1 cellular context compared by ENCODE assay signal in the genomic region with DNA sequence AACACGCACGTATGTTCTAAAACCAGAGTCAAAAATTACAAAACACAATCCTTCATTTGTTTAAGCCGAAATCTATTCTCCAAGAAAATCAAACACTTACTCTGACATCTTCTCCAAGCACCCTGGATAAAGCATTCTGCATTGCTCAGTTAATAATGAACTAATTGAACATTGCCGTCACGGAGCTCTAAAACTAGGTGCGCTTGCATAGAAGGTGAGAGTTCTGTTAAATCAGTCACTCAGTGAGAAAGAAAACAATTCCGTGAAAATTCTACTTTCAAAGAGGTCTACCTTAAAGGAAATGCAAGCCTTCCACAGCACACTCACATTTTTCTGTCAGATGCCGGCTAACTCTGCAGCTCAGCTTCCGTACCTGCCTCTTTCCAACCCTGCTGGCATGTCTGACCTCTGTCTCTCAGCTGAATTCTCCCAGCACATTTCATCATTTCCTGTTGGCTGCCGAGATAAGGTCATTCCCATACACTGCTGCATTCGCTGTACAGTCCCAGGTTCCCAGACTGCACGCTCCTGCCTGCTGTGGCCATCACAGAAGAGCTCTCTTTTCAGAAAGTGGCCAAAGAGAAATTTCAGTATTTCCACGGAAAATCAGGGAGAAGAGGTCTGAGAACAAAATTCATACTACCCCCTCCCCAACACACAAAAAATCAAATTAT.
TF ChIP-seq lines count a peak whose summit lies in the region.

No MANE protein-coding gene starts in this region.

TF ChIP-seq in HepG2, 621 proteins besides CTCF, POLR2A, EP300 and RAD21 (continued from another document and continues in another):
- TF ChIP-seq, protein P1, sequence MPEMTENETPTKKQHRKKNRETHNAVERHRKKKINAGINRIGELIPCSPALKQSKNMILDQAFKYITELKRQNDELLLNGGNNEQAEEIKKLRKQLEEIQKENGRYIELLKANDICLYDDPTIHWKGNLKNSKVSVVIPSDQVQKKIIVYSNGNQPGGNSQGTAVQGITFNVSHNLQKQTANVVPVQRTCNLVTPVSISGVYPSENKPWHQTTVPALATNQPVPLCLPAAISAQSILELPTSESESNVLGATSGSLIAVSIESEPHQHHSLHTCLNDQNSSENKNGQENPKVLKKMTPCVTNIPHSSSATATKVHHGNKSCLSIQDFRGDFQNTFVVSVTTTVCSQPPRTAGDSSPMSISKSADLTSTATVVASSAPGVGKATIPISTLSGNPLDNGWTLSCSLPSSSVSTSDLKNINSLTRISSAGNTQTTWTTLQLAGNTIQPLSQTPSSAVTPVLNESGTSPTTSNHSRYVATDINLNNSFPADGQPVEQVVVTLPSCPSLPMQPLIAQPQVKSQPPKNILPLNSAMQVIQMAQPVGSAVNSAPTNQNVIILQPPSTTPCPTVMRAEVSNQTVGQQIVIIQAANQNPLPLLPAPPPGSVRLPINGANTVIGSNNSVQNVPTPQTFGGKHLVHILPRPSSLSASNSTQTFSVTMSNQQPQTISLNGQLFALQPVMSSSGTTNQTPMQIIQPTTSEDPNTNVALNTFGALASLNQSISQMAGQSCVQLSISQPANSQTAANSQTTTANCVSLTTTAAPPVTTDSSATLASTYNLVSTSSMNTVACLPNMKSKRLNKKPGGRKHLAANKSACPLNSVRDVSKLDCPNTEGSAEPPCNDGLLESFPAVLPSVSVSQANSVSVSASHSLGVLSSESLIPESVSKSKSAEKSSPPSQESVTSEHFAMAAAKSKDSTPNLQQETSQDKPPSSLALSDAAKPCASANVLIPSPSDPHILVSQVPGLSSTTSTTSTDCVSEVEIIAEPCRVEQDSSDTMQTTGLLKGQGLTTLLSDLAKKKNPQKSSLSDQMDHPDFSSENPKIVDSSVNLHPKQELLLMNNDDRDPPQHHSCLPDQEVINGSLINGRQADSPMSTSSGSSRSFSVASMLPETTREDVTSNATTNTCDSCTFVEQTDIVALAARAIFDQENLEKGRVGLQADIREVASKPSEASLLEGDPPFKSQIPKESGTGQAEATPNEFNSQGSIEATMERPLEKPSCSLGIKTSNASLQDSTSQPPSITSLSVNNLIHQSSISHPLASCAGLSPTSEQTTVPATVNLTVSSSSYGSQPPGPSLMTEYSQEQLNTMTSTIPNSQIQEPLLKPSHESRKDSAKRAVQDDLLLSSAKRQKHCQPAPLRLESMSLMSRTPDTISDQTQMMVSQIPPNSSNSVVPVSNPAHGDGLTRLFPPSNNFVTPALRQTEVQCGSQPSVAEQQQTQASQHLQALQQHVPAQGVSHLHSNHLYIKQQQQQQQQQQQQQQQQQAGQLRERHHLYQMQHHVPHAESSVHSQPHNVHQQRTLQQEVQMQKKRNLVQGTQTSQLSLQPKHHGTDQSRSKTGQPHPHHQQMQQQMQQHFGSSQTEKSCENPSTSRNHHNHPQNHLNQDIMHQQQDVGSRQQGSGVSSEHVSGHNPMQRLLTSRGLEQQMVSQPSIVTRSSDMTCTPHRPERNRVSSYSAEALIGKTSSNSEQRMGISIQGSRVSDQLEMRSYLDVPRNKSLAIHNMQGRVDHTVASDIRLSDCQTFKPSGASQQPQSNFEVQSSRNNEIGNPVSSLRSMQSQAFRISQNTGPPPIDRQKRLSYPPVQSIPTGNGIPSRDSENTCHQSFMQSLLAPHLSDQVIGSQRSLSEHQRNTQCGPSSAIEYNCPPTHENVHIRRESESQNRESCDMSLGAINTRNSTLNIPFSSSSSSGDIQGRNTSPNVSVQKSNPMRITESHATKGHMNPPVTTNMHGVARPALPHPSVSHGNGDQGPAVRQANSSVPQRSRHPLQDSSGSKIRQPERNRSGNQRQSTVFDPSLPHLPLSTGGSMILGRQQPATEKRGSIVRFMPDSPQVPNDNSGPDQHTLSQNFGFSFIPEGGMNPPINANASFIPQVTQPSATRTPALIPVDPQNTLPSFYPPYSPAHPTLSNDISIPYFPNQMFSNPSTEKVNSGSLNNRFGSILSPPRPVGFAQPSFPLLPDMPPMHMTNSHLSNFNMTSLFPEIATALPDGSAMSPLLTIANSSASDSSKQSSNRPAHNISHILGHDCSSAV (CRISPR knock-in tag; IDR thresholded peaks at IDR 0.05; ENCODE audit: borderline replicate concordance): no peak
- TF ChIP-seq ZNF432 (CRISPR knock-in tag; IDR thresholded peaks at IDR 0.05; ENCODE audit: borderline replicate concordance) (no peak), ARNT2 (CRISPR knock-in tag; IDR thresholded peaks at IDR 0.05; ENCODE audit: low read depth) (peak; percentile 49; the same call in 1 of the 2 replicates), MAZ (IDR thresholded peaks at IDR 0.05; ENCODE audit: borderline replicate concordance, low read depth, low read length) (no peak), MAZ (CRISPR knock-in tag; IDR thresholded peaks at IDR 0.05; ENCODE audit: low read depth) (0 out of 2 replicates have a peak, but pooled peaks have one; percentile 20), TGIF2 (CRISPR knock-in tag; IDR thresholded peaks at IDR 0.05) (peak; percentile 78; the same call in 1 of the 2 replicates), RBM22 (optimal IDR thresholded peaks at IDR 0.05; ENCODE audit: low read length) (no peak), CEBPB (IDR thresholded peaks at IDR 0.05; ENCODE audit: borderline replicate concordance, low read depth, low read length) (peak; percentile 85), TBP (CRISPR knock-in tag; IDR thresholded peaks at IDR 0.05) (no peak), THAP11 (CRISPR knock-in tag; IDR thresholded peaks at IDR 0.05) (peak; percentile 83), ZKSCAN1 (IDR thresholded peaks at IDR 0.05; ENCODE audit: low read length) (no peak), KLF16 (CRISPR knock-in tag; IDR thresholded peaks at IDR 0.05) (peak in 1 of 2 experiments; percentile 78; a peak in 1 of 4 replicates), ZBTB21 (CRISPR knock-in tag; IDR thresholded peaks at IDR 0.05) (peak; percentile 85), ZNF570 (CRISPR knock-in tag; IDR thresholded peaks at IDR 0.05; ENCODE audit: borderline replicate concordance) (no peak)
- TF ChIP-seq, protein P2, sequence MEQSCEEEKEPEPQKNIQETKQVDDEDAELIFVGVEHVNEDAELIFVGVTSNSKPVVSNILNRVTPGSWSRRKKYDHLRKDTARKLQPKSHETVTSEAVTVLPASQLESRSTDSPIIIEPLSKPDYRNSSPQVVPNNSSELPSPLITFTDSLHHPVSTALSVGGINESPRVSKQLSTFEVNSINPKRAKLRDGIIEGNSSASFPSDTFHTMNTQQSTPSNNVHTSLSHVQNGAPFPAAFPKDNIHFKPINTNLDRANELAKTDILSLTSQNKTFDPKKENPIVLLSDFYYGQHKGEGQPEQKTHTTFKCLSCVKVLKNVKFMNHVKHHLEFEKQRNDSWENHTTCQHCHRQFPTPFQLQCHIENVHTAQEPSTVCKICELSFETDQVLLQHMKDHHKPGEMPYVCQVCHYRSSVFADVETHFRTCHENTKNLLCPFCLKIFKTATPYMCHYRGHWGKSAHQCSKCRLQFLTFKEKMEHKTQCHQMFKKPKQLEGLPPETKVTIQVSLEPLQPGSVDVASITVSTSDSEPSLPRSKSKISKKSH (CRISPR knock-in tag; IDR thresholded peaks at IDR 0.05; ENCODE audit: borderline replicate concordance): no peak
- TF ChIP-seq, protein P3, sequence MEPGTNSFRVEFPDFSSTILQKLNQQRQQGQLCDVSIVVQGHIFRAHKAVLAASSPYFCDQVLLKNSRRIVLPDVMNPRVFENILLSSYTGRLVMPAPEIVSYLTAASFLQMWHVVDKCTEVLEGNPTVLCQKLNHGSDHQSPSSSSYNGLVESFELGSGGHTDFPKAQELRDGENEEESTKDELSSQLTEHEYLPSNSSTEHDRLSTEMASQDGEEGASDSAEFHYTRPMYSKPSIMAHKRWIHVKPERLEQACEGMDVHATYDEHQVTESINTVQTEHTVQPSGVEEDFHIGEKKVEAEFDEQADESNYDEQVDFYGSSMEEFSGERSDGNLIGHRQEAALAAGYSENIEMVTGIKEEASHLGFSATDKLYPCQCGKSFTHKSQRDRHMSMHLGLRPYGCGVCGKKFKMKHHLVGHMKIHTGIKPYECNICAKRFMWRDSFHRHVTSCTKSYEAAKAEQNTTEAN (CRISPR knock-in tag; conservative IDR thresholded peaks at IDR 0.05): peak; percentile 69; the same call in 1 of the 2 replicates
- TF ChIP-seq, protein P4, sequence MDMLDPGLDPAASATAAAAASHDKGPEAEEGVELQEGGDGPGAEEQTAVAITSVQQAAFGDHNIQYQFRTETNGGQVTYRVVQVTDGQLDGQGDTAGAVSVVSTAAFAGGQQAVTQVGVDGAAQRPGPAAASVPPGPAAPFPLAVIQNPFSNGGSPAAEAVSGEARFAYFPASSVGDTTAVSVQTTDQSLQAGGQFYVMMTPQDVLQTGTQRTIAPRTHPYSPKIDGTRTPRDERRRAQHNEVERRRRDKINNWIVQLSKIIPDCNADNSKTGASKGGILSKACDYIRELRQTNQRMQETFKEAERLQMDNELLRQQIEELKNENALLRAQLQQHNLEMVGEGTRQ (IDR thresholded peaks at IDR 0.05; ENCODE audit: low read depth, low read length): no peak
- TF ChIP-seq, protein P4 (CRISPR knock-in tag; IDR thresholded peaks at IDR 0.05; ENCODE audit: borderline replicate concordance): no peak
- TF ChIP-seq, protein P5, sequence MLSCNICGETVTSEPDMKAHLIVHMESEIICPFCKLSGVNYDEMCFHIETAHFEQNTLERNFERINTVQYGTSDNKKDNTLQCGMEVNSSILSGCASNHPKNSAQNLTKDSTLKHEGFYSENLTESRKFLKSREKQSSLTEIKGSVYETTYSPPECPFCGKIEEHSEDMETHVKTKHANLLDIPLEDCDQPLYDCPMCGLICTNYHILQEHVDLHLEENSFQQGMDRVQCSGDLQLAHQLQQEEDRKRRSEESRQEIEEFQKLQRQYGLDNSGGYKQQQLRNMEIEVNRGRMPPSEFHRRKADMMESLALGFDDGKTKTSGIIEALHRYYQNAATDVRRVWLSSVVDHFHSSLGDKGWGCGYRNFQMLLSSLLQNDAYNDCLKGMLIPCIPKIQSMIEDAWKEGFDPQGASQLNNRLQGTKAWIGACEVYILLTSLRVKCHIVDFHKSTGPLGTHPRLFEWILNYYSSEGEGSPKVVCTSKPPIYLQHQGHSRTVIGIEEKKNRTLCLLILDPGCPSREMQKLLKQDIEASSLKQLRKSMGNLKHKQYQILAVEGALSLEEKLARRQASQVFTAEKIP (CRISPR knock-in tag; IDR thresholded peaks at IDR 0.05; ENCODE audit: borderline replicate concordance): no peak
- TF ChIP-seq, protein P6, sequence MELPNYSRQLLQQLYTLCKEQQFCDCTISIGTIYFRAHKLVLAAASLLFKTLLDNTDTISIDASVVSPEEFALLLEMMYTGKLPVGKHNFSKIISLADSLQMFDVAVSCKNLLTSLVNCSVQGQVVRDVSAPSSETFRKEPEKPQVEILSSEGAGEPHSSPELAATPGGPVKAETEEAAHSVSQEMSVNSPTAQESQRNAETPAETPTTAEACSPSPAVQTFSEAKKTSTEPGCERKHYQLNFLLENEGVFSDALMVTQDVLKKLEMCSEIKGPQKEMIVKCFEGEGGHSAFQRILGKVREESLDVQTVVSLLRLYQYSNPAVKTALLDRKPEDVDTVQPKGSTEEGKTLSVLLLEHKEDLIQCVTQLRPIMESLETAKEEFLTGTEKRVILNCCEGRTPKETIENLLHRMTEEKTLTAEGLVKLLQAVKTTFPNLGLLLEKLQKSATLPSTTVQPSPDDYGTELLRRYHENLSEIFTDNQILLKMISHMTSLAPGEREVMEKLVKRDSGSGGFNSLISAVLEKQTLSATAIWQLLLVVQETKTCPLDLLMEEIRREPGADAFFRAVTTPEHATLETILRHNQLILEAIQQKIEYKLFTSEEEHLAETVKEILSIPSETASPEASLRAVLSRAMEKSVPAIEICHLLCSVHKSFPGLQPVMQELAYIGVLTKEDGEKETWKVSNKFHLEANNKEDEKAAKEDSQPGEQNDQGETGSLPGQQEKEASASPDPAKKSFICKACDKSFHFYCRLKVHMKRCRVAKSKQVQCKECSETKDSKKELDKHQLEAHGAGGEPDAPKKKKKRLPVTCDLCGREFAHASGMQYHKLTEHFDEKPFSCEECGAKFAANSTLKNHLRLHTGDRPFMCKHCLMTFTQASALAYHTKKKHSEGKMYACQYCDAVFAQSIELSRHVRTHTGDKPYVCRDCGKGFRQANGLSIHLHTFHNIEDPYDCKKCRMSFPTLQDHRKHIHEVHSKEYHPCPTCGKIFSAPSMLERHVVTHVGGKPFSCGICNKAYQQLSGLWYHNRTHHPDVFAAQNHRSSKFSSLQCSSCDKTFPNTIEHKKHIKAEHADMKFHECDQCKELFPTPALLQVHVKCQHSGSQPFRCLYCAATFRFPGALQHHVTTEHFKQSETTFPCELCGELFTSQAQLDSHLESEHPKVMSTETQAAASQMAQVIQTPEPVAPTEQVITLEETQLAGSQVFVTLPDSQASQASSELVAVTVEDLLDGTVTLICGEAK (IDR thresholded peaks at IDR 0.05): no peak
- TF ChIP-seq, protein P6 (CRISPR knock-in tag; IDR thresholded peaks at IDR 0.05): no peak; the same call in 1 of the 2 replicates
- TF ChIP-seq, protein P7, sequence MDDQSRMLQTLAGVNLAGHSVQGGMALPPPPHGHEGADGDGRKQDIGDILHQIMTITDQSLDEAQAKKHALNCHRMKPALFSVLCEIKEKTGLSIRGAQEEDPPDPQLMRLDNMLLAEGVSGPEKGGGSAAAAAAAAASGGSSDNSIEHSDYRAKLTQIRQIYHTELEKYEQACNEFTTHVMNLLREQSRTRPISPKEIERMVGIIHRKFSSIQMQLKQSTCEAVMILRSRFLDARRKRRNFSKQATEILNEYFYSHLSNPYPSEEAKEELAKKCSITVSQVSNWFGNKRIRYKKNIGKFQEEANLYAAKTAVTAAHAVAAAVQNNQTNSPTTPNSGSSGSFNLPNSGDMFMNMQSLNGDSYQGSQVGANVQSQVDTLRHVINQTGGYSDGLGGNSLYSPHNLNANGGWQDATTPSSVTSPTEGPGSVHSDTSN (CRISPR knock-in tag; IDR thresholded peaks at IDR 0.05; ENCODE audit: borderline replicate concordance): 0 out of 2 replicates have a peak, but pooled peaks have one; percentile 31
